1 cellular context compared by ENCODE assay signal in genomic region chr5:151923865-151924264, GRCh38.
TF ChIP-seq lines count a peak whose summit lies in the region.

No MANE protein-coding gene starts in this region.

TF ChIP-seq in H1, 55 proteins besides CTCF, POLR2A, EP300 and RAD21 (continued from another document):
- TF ChIP-seq RXRA (IDR thresholded peaks at IDR 0.05; ENCODE audit: insufficient read depth, low read depth, low read length) (no peak), HDAC6 (IDR thresholded peaks at IDR 0.05; ENCODE audit: low read depth, low read length) (no peak), CHD2 (IDR thresholded peaks at IDR 0.05; ENCODE audit: low read length) (no peak), RNF2 (IDR thresholded peaks at IDR 0.05; ENCODE audit: borderline replicate concordance, low read depth, low read length, missing control alignments, poor library complexity, severe bottlenecking) (no peak)
